21 cellular contexts compared by ENCODE assay signal in the genomic region with DNA sequence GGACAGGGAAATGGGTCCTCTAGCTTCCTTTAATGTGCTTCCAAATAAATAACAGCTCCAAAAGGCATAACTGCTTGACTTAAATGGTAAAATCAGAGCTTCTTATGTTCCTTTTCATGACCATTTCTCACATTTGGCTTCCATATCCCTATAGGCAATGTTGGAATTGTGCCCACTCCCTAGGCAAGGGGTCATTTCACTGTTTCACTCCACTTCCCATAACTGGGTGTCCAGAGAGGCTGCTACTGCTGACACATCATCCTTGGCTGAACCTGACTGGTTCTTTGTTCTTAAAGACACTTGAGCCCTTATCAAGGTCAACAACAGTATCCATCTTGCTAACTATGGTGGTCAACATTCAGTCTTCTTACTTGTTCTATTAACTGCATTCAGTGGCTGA. TPM values are rescaled to one million over a fixed set of nuclear protein-coding genes. Genes with fewer than 3 reads are reported as not detected.
DNase-seq lines count a peak whose midpoint lies in the region; ATAC-seq, FAIRE-seq and TF ChIP-seq lines count a peak whose summit lies in the region.
"Had no signal": no experiment of that assay in that cellular context is flagged by ENCODE, and none has a peak within 500 bp of the region (broad histone marks: within the 10 kb centered on the region; RNA-seq: fewer than 3 reads in every experiment).

No MANE protein-coding gene starts in this region.

- peak; percentile 63 for ATAC-seq in K562

- H3K9me1 ChIP-seq in K562 (ENCODE audit: control insufficient read depth, insufficient read depth, low read length): no peaks in the 10 kb centered on the region

- intact Hi-C loops in activated CD4-positive, alpha-beta T cell treated with anti-CD3 and anti-CD28 coated beads, Interleukin-2, amount 10 ng/mL, durations not matched to agents 24 days and 14 days (cut with micrococcal nuclease): no loop called here
- intact Hi-C loops in K562 (cut with micrococcal nuclease): loop anchor here (5.0 kb wide), 1 partner anchor 167 kb away; no protein-coding TSS in a partner anchor
- intact Hi-C loops in CD14-positive monocyte (cut with micrococcal nuclease): no loop called here
- intact Hi-C loops in vagina (cut with DNase I): no loop called here

- H3K36me3 ChIP-seq in K562 (ENCODE audit: control insufficient read depth, insufficient read depth, low read length): no peaks in the 10 kb centered on the region; the same call in 2 of the 3 replicates
- H3K36me3 ChIP-seq in hepatocyte (replicated peaks; ENCODE audit: insufficient read depth, low read depth): no peaks in the 10 kb centered on the region
- no peaks in the 10 kb centered on the region for H3K36me3 ChIP-seq in vagina
- H3K36me3 ChIP-seq: BLaER1, HAP-1 had no signal

- H3K27me3 ChIP-seq in K562 (ENCODE audit: control insufficient read depth in 2 of 2, insufficient read depth in 2 of 2, low read length in 2 of 2): no peaks in the 10 kb centered on the region
- H3K27me3 ChIP-seq in hepatocyte: no peaks in the 10 kb centered on the region
- H3K27me3 ChIP-seq in vagina: no peaks in the 10 kb centered on the region
- H3K27me3 ChIP-seq: BLaER1 had no signal

- H3K4me3 ChIP-seq in K562: no peak overlapping the region
- no peak overlapping the region for H3K4me3 ChIP-seq in hepatocyte
- no peak overlapping the region for H3K4me3 ChIP-seq in vagina
- H3K4me3 ChIP-seq: BLaER1, HAP-1 had no signal

- TF ChIP-seq CTCF in K562 (IDR thresholded peaks at IDR 0.05 in 2 of 3, conservative IDR thresholded peaks at IDR 0.05 in 1 of 3; ENCODE audit: insufficient read depth in 2 of 3, low read depth in 1 of 3, low read length in 3 of 3) (no peak), hepatocyte (IDR thresholded peaks at IDR 0.05; ENCODE audit: poor library complexity) (no peak), CD14-positive monocyte (IDR thresholded peaks at IDR 0.05) (no peak), vagina (IDR thresholded peaks at IDR 0.05) (no peak)

- H3K27me3 Mint-ChIP-seq in activated CD4-positive, alpha-beta T cell treated with anti-CD3 and anti-CD28 coated beads, Interleukin-2, amount 10 ng/mL, durations not matched to agents 24 days and 14 days: no peaks in the 10 kb centered on the region
- H3K27me3 Mint-ChIP-seq in CD14-positive monocyte (ENCODE audit: low read depth in 3 of 3): no peaks in the 10 kb centered on the region
- H3K27me3 Mint-ChIP-seq: B cell; CD4-positive, alpha-beta memory T cell had no signal

- in situ Hi-C loops in K562 (cut with MboI): no loop called here

- H3K27ac Mint-ChIP-seq in activated CD4-positive, alpha-beta T cell treated with anti-CD3 and anti-CD28 coated beads, Interleukin-2, amount 10 ng/mL, durations not matched to agents 24 days and 14 days: no peak overlapping the region
- H3K27ac Mint-ChIP-seq in CD14-positive monocyte: no peak overlapping the region
- H3K27ac Mint-ChIP-seq: B cell, HFFc6 had no signal

- peak; percentile 42 for FAIRE-seq in K562 (lab: Jason Lieb, UNC)
- FAIRE-seq: A204.1, G401.6, H54 had no signal

- DNase-seq in activated CD4-positive, alpha-beta T cell treated with anti-CD3 and anti-CD28 coated beads, Interleukin-2, amount 10 ng/mL, durations not matched to agents 24 days and 14 days: peak; percentile 24
- no peak for DNase-seq in activated CD4-positive, alpha-beta T cell treated with anti-CD3 and anti-CD28 coated beads, Interleukin-2, amount 50 U/mL, for 1 hour
- peak in 2 of 4 experiments; percentile 23 to 24 for DNase-seq in K562 (ENCODE audit: extremely low read depth in 1 of 4, low spot score in 3 of 4)
- no peak for DNase-seq in hepatocyte (ENCODE audit: low spot score)
- DNase-seq in CD14-positive monocyte (ENCODE audit: low spot score): no peak
- DNase-seq in vagina (ENCODE audit: extremely low spot score in 2 of 2): no peak
- DNase-seq: Calu3; CD4-positive, alpha-beta memory T cell; COR-L47; DMS53; DMS79 treated with DMSO at 0.1 percent for 48 hours; GOT3; HFFc6 had no signal

- POLR2A ChIA-PET in K562 (lab: Yijun Ruan, JAX): interaction anchor here (0.8 to 1.8 kb wide), 4 partner anchors 12 to 36 kb away, joined by 3 to 7 read pairs (median 4); no protein-coding TSS in a partner anchor

- H3K4me2 ChIP-seq in K562 (ENCODE audit: insufficient read depth, low read length) (peak overlapping the region; percentile 6; the same call in 1 of the 2 replicates), hepatocyte (peak overlapping the region; percentile 27)
- H3K4me2 ChIP-seq: BLaER1 had no signal

- CTCF ChIA-PET in K562 (lab: Yijun Ruan, JAX; ENCODE audit: low intra/inter-chr PET ratio): no interaction called here

- no peaks in the 10 kb centered on the region for H3K79me2 ChIP-seq in K562 (ENCODE audit: control insufficient read depth, insufficient read depth, low read length)
- H3K79me2 ChIP-seq in hepatocyte: no peaks in the 10 kb centered on the region

- no peak for TF ChIP-seq EP300 in K562 (IDR thresholded peaks at IDR 0.05; ENCODE audit: low read length)

- H3K9me3 Mint-ChIP-seq in activated CD4-positive, alpha-beta T cell treated with anti-CD3 and anti-CD28 coated beads, Interleukin-2, amount 10 ng/mL, durations not matched to agents 24 days and 14 days: peaks cover 5% of the 10 kb centered on the region
- peaks cover 3 to 8% (median 5%) of the 10 kb centered on the region in 7 donors for H3K9me3 Mint-ChIP-seq in CD14-positive monocyte

- TF ChIP-seq POLR2A in K562 (conservative IDR thresholded peaks at IDR 0.05) (no peak), vagina (IDR thresholded peaks at IDR 0.05) (no peak)

- peaks cover 3% of the 10 kb centered on the region for H3K36me3 Mint-ChIP-seq in activated CD4-positive, alpha-beta T cell treated with anti-CD3 and anti-CD28 coated beads, Interleukin-2, amount 10 ng/mL, durations not matched to agents 24 days and 14 days (ENCODE audit: low read depth)
- H3K36me3 Mint-ChIP-seq in CD14-positive monocyte: peaks cover 0 to 4% of the 10 kb centered on the region in 2 donors
- H3K36me3 Mint-ChIP-seq: CD4-positive, alpha-beta memory T cell had no signal

- H3K9me2 ChIP-seq in hepatocyte (replicated peaks; ENCODE audit: insufficient read depth): no peaks in the 10 kb centered on the region

- peaks cover 12% of the 10 kb centered on the region for H3K4me1 Mint-ChIP-seq in activated CD4-positive, alpha-beta T cell treated with anti-CD3 and anti-CD28 coated beads, Interleukin-2, amount 10 ng/mL, durations not matched to agents 24 days and 14 days
- H3K4me1 Mint-ChIP-seq in CD14-positive monocyte: peaks cover 19% of the 10 kb centered on the region

- BruUV-seq in K562 (replicated peaks; lab: Mats Ljungman, UMichigan): no TSS peak

- H4K20me1 ChIP-seq in K562 (replicated peaks; ENCODE audit: control insufficient read depth, insufficient read depth, low read length): no peaks in the 10 kb centered on the region
- no peaks in the 10 kb centered on the region for H4K20me1 ChIP-seq in hepatocyte (ENCODE audit: insufficient read depth, poor library complexity, severe bottlenecking)
- H4K20me1 ChIP-seq: BLaER1 had no signal

- no peak for TF ChIP-seq RAD21 in K562 (CRISPR knock-in tag; conservative IDR thresholded peaks at IDR 0.05 in 1 of 2, IDR thresholded peaks at IDR 0.05 in 1 of 2)

- H2AFZ ChIP-seq in K562 (ENCODE audit: low read depth, low read length): peak overlapping the region; percentile 71
- no peak overlapping the region for H2AFZ ChIP-seq in hepatocyte

- peak overlapping the region; percentile 27 for H3K27ac ChIP-seq in K562 (ENCODE audit: extremely low read depth, low read depth, low read length)
- H3K27ac ChIP-seq in hepatocyte: no peak overlapping the region
- H3K27ac ChIP-seq in vagina: no peak overlapping the region
- H3K27ac ChIP-seq: 22Rv1, BLaER1, C4-2B had no signal

- H3K9ac ChIP-seq in K562 (ENCODE audit: insufficient read depth in 1 of 2, low read depth in 2 of 2, low read length in 2 of 2): no peak overlapping the region
- H3K9ac ChIP-seq: BLaER1 had no signal

- peaks cover 2% of the 10 kb centered on the region; the same call in 1 of the 2 replicates for H3K9me3 ChIP-seq in K562 (replicated peaks; ENCODE audit: control insufficient read depth, insufficient read depth, low read depth, low read length)
- no peaks in the 10 kb centered on the region for H3K9me3 ChIP-seq in hepatocyte (ENCODE audit: low read depth)
- H3K9me3 ChIP-seq in vagina: no peaks in the 10 kb centered on the region
- H3K9me3 ChIP-seq: HAP-1 had no signal

- H3K4me1 ChIP-seq in K562 (replicated peaks in 1 of 2; ENCODE audit: control insufficient read depth in 2 of 2, insufficient read depth in 2 of 2, low read length in 2 of 2): peaks cover 12 to 28% of the 10 kb centered on the region in 2 experiments; a peak in 4 of 5 replicates
- peaks cover 8% of the 10 kb centered on the region for H3K4me1 ChIP-seq in hepatocyte (ENCODE audit: insufficient read depth)
- no peaks in the 10 kb centered on the region for H3K4me1 ChIP-seq in vagina
- H3K4me1 ChIP-seq: BLaER1, HAP-1 had no signal

- H3K4me3 Mint-ChIP-seq in activated CD4-positive, alpha-beta T cell treated with anti-CD3 and anti-CD28 coated beads, Interleukin-2, amount 10 ng/mL, durations not matched to agents 24 days and 14 days: no peak overlapping the region
- H3K4me3 Mint-ChIP-seq in CD14-positive monocyte: no peak overlapping the region
- H3K4me3 Mint-ChIP-seq: B cell; CD4-positive, alpha-beta memory T cell; HFFc6 had no signal

TF ChIP-seq in K562, 482 proteins besides CTCF, POLR2A, EP300 and RAD21 (continues in another document):
- no peak for TF ChIP-seq DPF2 (IDR thresholded peaks at IDR 0.05)

RNA-seq across cellular contexts. Expression of gene PRTFDC1, which starts 37.1 kb away (rescaled TPM):
- total RNA-seq in activated CD4-positive, alpha-beta T cell treated with anti-CD3 and anti-CD28 coated beads, Interleukin-2, amount 10 ng/mL, durations not matched to agents 24 days and 14 days: 0.21 and 0.50 TPM in 2 replicates
- 3.9 and 7.0 TPM in 2 replicates for total RNA-seq in K562 (2011; cell fraction: chromatin; rRNA removed; ENCODE audit: low replicate concordance)
- total RNA-seq in K562 (2011; cell fraction: nucleolus; rRNA removed): 2.5 and 3.3 TPM in 2 replicates
- total RNA-seq in K562 (2011; cell fraction: nucleoplasm; rRNA removed): 3.3 and 4.6 TPM in 2 replicates
- total RNA-seq in K562 (2014; rRNA removed) (6.0 and 7.0 TPM in 2 replicates), K562 (2014; rRNA removed; fragmentation: Illumina TruSeq; extraction: Trizol) (10.0 and 14.4 TPM in 2 replicates), K562 (2015; rRNA removed; fragmentation: Illumina TruSeq; extraction: Trizol) (9.4 and 9.5 TPM in 2 replicates), K562 (2021) (7.5 and 8.0 TPM in 2 replicates), hepatocyte (14.7 and 14.8 TPM in 2 replicates), vagina (7.6 TPM)
- polyA plus RNA-seq in K562 (2011; rRNA removed) (17.4 and 27.6 TPM in 2 replicates), K562 (2014; fragmentation: Illumina TruSeq; extraction: Trizol) (10.7 and 12.5 TPM in 2 replicates), K562 (2014; fragmentation: Nextera tagmentation; extraction: Ambion mirVana) (10 to 100 TPM; 19.0 to 19.7 TPM), K562 (2014; rRNA removed) (9.1 TPM in 2 replicates), hepatocyte (6.0 and 6.4 TPM in 2 replicates), CD14-positive monocyte (not detected)
- polyA plus RNA-seq in K562 (2011; cell fraction: cytosol; rRNA removed): 6.6 and 11.7 TPM in 2 replicates
- polyA plus RNA-seq in K562 (2011; cell fraction: nucleus; rRNA removed): 7.0 and 9.7 TPM in 2 replicates
- polyA plus RNA-seq in K562 (2012): 12.9 and 14.9 TPM in 2 replicates
- 24.3 and 33.2 TPM in 2 replicates for polyA minus RNA-seq in K562 (2011; rRNA and poly(A)+ RNA removed)
- polyA minus RNA-seq in K562 (2011; cell fraction: cytosol; rRNA and poly(A)+ RNA removed): 1.8 and 8.7 TPM in 2 replicates
- 4.0 and 7.3 TPM in 2 replicates for polyA minus RNA-seq in K562 (2011; cell fraction: nucleus; rRNA and poly(A)+ RNA removed)
- total RNA-seq: B cell had no signal
